38 cellular contexts compared by ENCODE assay signal in genomic region chr9:36714161-36714560, GRCh38.
"Had no signal": no experiment of that assay in that cellular context is flagged by ENCODE, and none has a peak within 500 bp of the region (broad histone marks: within the 10 kb centered on the region; RNA-seq: fewer than 3 reads in every experiment).

No MANE protein-coding gene starts in this region.

- H3K4me1 Mint-ChIP-seq: activated naive CD4-positive, alpha-beta T cell treated with anti-CD3 and anti-CD28 coated beads, Interleukin-2, amount 10 ng/mL, durations not matched to agents 7 days and 5 days; activated naive CD4-positive, alpha-beta T cell treated with anti-CD3 and anti-CD28 coated beads, Interleukin-2, amount 50 U/mL, for 24 hours; activated naive CD8-positive, alpha-beta T cell treated with anti-CD3 and anti-CD28 coated beads for 36 hours; activated naive CD8-positive, alpha-beta T cell treated with anti-CD3 and anti-CD28 coated beads, Interleukin-2, amount 10 ng/mL, durations not matched to agents 7 days and 5 days; activated naive CD8-positive, alpha-beta T cell treated with anti-CD3 and anti-CD28 coated beads, Interleukin-2, amount 50 U/mL, for 24 hours; activated T-helper 17 cell treated with anti-CD3 and anti-CD28 coated beads, Interleukin-2, amount 50 U/mL, for 72 hours; central memory CD8-positive, alpha-beta T cell had no signal

- H3K4me3 ChIP-seq: adrenal gland, ascending aorta, body of pancreas, breast epithelium, cardiac muscle cell had no signal

- H3K36me3 ChIP-seq: adrenal gland, ascending aorta, brain microvascular endothelial cell, breast epithelium, cardiac muscle cell had no signal

- DNase-seq: activated effector memory CD4-positive, alpha-beta T cell treated with anti-CD3 and anti-CD28 coated beads, Interleukin-2, amount 50 U/mL, for 16 hours; activated effector memory CD4-positive, alpha-beta T cell treated with Interleukin-2 at 50 U/mL for 16 hours; activated gamma-delta T cell; activated gamma-delta T cell treated with Interleukin-2 at 50 U/mL for 16 hours; activated naive CD4-positive, alpha-beta T cell; activated naive CD4-positive, alpha-beta T cell treated with anti-CD3 and anti-CD28 coated beads for 36 hours; activated naive CD4-positive, alpha-beta T cell treated with anti-CD3 and anti-CD28 coated beads, Interleukin-2, amount 10 ng/mL, durations not matched to agents 7 days and 5 days; activated naive CD4-positive, alpha-beta T cell treated with anti-CD3 and anti-CD28 coated beads, Interleukin-2, amount 50 U/mL, for 16 hours; activated naive CD4-positive, alpha-beta T cell treated with Interleukin-2 at 50 U/mL for 16 hours; activated naive CD8-positive, alpha-beta T cell treated with anti-CD3 and anti-CD28 coated beads for 36 hours; activated naive CD8-positive, alpha-beta T cell treated with anti-CD3 and anti-CD28 coated beads, Interleukin-2, amount 10 ng/mL, durations not matched to agents 7 days and 5 days; activated naive CD8-positive, alpha-beta T cell treated with anti-CD3 and anti-CD28 coated beads, Interleukin-2, amount 50 U/mL, for 24 hours; activated T-cell treated with anti-CD3 and anti-CD28 coated beads for 4 hours; activated T-cell treated with anti-CD3 and anti-CD28 coated beads, Interleukin-2, amount 50 U/mL, for 1 hour; activated T-cell treated with anti-CD3 and anti-CD28 coated beads, Interleukin-2, amount 50 U/mL, for 24 hours; activated T-cell treated with anti-CD3 and anti-CD28 coated beads, Interleukin-2, amount 50 U/mL, for 4 hours; activated T-cell treated with anti-CD3 and anti-CD28 coated beads, Interleukin-2, amount 50 U/mL, for 48 hours; activated T-cell treated with anti-CD3 and anti-CD28 coated beads, Interleukin-2, amount 50 U/mL, for 72 hours; adrenal gland; amniotic stem cell; amygdala; anterior cingulate cortex; aorta; body of pancreas; brain microvascular endothelial cell; caudate nucleus; central memory CD4-positive, alpha-beta T cell; cerebellar nuclear complex had no signal

- H3K27ac Mint-ChIP-seq: activated naive CD4-positive, alpha-beta T cell treated with anti-CD3 and anti-CD28 coated beads for 36 hours; activated naive CD4-positive, alpha-beta T cell treated with anti-CD3 and anti-CD28 coated beads, Interleukin-2, amount 10 ng/mL, durations not matched to agents 7 days and 5 days; activated naive CD4-positive, alpha-beta T cell treated with anti-CD3 and anti-CD28 coated beads, Interleukin-2, amount 50 U/mL, for 24 hours; activated naive CD4-positive, alpha-beta T cell treated with anti-CD3 and anti-CD28 coated beads, Interleukin-2, amount 50 U/mL, for 72 hours; activated naive CD8-positive, alpha-beta T cell; activated naive CD8-positive, alpha-beta T cell treated with anti-CD3 and anti-CD28 coated beads for 36 hours; activated naive CD8-positive, alpha-beta T cell treated with anti-CD3 and anti-CD28 coated beads, Interleukin-2, amount 10 ng/mL, durations not matched to agents 7 days and 5 days; activated naive CD8-positive, alpha-beta T cell treated with anti-CD3 and anti-CD28 coated beads, Interleukin-2, amount 50 U/mL, for 24 hours; activated T-cell treated with anti-CD3 and anti-CD28 coated beads, Interleukin-2, amount 50 U/mL, for 24 hours; activated T-cell treated with anti-CD3 and anti-CD28 coated beads, Interleukin-2, amount 50 U/mL, for 72 hours; activated T-helper 1 cell treated with anti-CD3 and anti-CD28 coated beads, Interleukin-12 subunit alpha, Interleukin-12 subunit beta, Interleukin-2, Interleukin-4 antibody, amounts not matched to agents 30 ng/mL and 10 ng/mL and 1 ng/mL, durations not matched to agents 14 hours and 24 hours and 36 hours; activated T-helper 17 cell treated with anti-CD3 and anti-CD28 coated beads, Interleukin-2, amount 50 U/mL, for 72 hours; activated T-helper 2 cell treated with anti-CD3 and anti-CD28 coated beads, Interferon-gamma antibody, Interleukin-2, Interleukin-4, amounts not matched to agents 10 μg/mL and 5 μg/mL and 100 μg/mL, durations not matched to agents 14 hours and 24 hours and 36 hours had no signal

- H3K27me3 Mint-ChIP-seq: activated naive CD8-positive, alpha-beta T cell; activated naive CD8-positive, alpha-beta T cell treated with anti-CD3 and anti-CD28 coated beads for 36 hours; activated naive CD8-positive, alpha-beta T cell treated with anti-CD3 and anti-CD28 coated beads, Interleukin-2, amount 50 U/mL, for 24 hours; activated T-cell treated with anti-CD3 and anti-CD28 coated beads, Interleukin-2, amount 50 U/mL, for 24 hours had no signal

- H3K36me3 Mint-ChIP-seq: activated naive CD4-positive, alpha-beta T cell treated with anti-CD3 and anti-CD28 coated beads, Interleukin-2, amount 10 ng/mL, durations not matched to agents 7 days and 5 days; activated naive CD4-positive, alpha-beta T cell treated with anti-CD3 and anti-CD28 coated beads, Interleukin-2, amount 50 U/mL, for 72 hours; activated naive CD8-positive, alpha-beta T cell treated with anti-CD3 and anti-CD28 coated beads for 36 hours; activated naive CD8-positive, alpha-beta T cell treated with anti-CD3 and anti-CD28 coated beads, Interleukin-2, amount 10 ng/mL, durations not matched to agents 7 days and 5 days had no signal

- H3K9me3 ChIP-seq: adrenal gland, ascending aorta, body of pancreas, breast epithelium had no signal

- H3K4me1 ChIP-seq: adrenal gland, ascending aorta, body of pancreas, breast epithelium had no signal

- H3K9me3 Mint-ChIP-seq: activated naive CD4-positive, alpha-beta T cell treated with anti-CD3 and anti-CD28 coated beads for 36 hours; activated naive CD4-positive, alpha-beta T cell treated with anti-CD3 and anti-CD28 coated beads, Interleukin-2, amount 10 ng/mL, durations not matched to agents 7 days and 5 days; activated naive CD8-positive, alpha-beta T cell treated with anti-CD3 and anti-CD28 coated beads, Interleukin-2, amount 10 ng/mL, durations not matched to agents 7 days and 5 days; activated T-cell treated with anti-CD3 and anti-CD28 coated beads, Interleukin-2, amount 50 U/mL, for 24 hours; activated T-helper 1 cell treated with anti-CD3 and anti-CD28 coated beads, Interleukin-12 subunit alpha, Interleukin-12 subunit beta, Interleukin-2, Interleukin-4 antibody, amounts not matched to agents 30 ng/mL and 10 ng/mL and 1 ng/mL, durations not matched to agents 14 hours and 24 hours and 36 hours; activated T-helper 2 cell treated with anti-CD3 and anti-CD28 coated beads, Interferon-gamma antibody, Interleukin-2, Interleukin-4, amounts not matched to agents 10 μg/mL and 5 μg/mL and 100 μg/mL, durations not matched to agents 14 hours and 24 hours and 36 hours; central memory CD8-positive, alpha-beta T cell had no signal

- H3K4me3 Mint-ChIP-seq: activated naive CD4-positive, alpha-beta T cell treated with anti-CD3 and anti-CD28 coated beads for 36 hours; activated naive CD4-positive, alpha-beta T cell treated with anti-CD3 and anti-CD28 coated beads, Interleukin-2, amount 10 ng/mL, durations not matched to agents 7 days and 5 days; activated naive CD4-positive, alpha-beta T cell treated with anti-CD3 and anti-CD28 coated beads, Interleukin-2, amount 50 U/mL, for 24 hours; activated naive CD8-positive, alpha-beta T cell; activated naive CD8-positive, alpha-beta T cell treated with anti-CD3 and anti-CD28 coated beads for 36 hours; activated naive CD8-positive, alpha-beta T cell treated with anti-CD3 and anti-CD28 coated beads, Interleukin-2, amount 10 ng/mL, durations not matched to agents 7 days and 5 days; activated naive CD8-positive, alpha-beta T cell treated with anti-CD3 and anti-CD28 coated beads, Interleukin-2, amount 50 U/mL, for 24 hours; activated T-cell treated with anti-CD3 and anti-CD28 coated beads, Interleukin-2, amount 50 U/mL, for 24 hours; activated T-cell treated with anti-CD3 and anti-CD28 coated beads, Interleukin-2, amount 50 U/mL, for 4 hours; activated T-cell treated with anti-CD3 and anti-CD28 coated beads, Interleukin-2, amount 50 U/mL, for 72 hours; activated T-helper 1 cell treated with anti-CD3 and anti-CD28 coated beads, Interleukin-12 subunit alpha, Interleukin-12 subunit beta, Interleukin-2, Interleukin-4 antibody, amounts not matched to agents 30 ng/mL and 10 ng/mL and 1 ng/mL, durations not matched to agents 14 hours and 24 hours and 36 hours; activated T-helper 17 cell treated with anti-CD3 and anti-CD28 coated beads, Interleukin-2, amount 50 U/mL, for 72 hours; central memory CD8-positive, alpha-beta T cell had no signal

- H3K27me3 ChIP-seq: ascending aorta, body of pancreas, brain microvascular endothelial cell, breast epithelium, cardiac muscle cell had no signal

- H3K27ac ChIP-seq: adrenal gland, ascending aorta, body of pancreas, brain microvascular endothelial cell, breast epithelium, cardiac muscle cell had no signal
